Comparison of ENCODE assay signal across 1 cellular context in genomic region chr17:50310455-50311111, GRCh38.
TF ChIP-seq lines count a peak whose summit lies in the region.

No MANE protein-coding gene starts in this region.

TF ChIP-seq in IMR-90, 13 proteins besides CTCF, POLR2A, EP300 and RAD21:
- TF ChIP-seq NFE2L2 (IDR thresholded peaks at IDR 0.05; ENCODE audit: low read depth, low read length) = no peak
- TF ChIP-seq SMC3 (IDR thresholded peaks at IDR 0.05; ENCODE audit: low read depth, low read length) = no peak
- TF ChIP-seq BHLHE40 (IDR thresholded peaks at IDR 0.05; ENCODE audit: low read depth, low read length) = no peak
- TF ChIP-seq ELK1 (IDR thresholded peaks at IDR 0.05; ENCODE audit: borderline replicate concordance, low read depth, low read length) = no peak
- no peak for TF ChIP-seq MAZ (IDR thresholded peaks at IDR 0.05; ENCODE audit: borderline replicate concordance, low read depth, low read length)
- no peak for TF ChIP-seq FOS (IDR thresholded peaks at IDR 0.05; ENCODE audit: low read depth, low read length)
- TF ChIP-seq USF2 (IDR thresholded peaks at IDR 0.05; ENCODE audit: low read depth, low read length) = no peak
- no peak for TF ChIP-seq RCOR1 (IDR thresholded peaks at IDR 0.05; ENCODE audit: insufficient replicate concordance, low read length)
- TF ChIP-seq CHD1 (IDR thresholded peaks at IDR 0.05; ENCODE audit: low read depth, low read length) = no peak
- TF ChIP-seq RFX5 (IDR thresholded peaks at IDR 0.05; ENCODE audit: low read depth, low read length) = no peak
- no peak for TF ChIP-seq CEBPB (IDR thresholded peaks at IDR 0.05; ENCODE audit: low read depth, low read length)
TF ChIP-seq in IMR-90: peak in this region for 0.
